In genomic region chr9:109507421-109507838, GRCh38 we compare ENCODE assay signal across 12 cellular contexts. TPM values are rescaled to one million over a fixed set of nuclear protein-coding genes. Genes with fewer than 3 reads are reported as not detected.
DNase-seq lines count a peak whose midpoint lies in the region; ATAC-seq and TF ChIP-seq lines count a peak whose summit lies in the region.
"Had no signal": no experiment of that assay in that cellular context is flagged by ENCODE, and none has a peak within 500 bp of the region (broad histone marks: within the 10 kb centered on the region; RNA-seq: fewer than 3 reads in every experiment).

No MANE protein-coding gene starts in this region.

- H3K36me3 ChIP-seq in BLaER1 treated with 17β-estradiol and CSF1 and Interleukin-3, amounts not matched to agents 10 nM and 100 nM = no peaks in the 10 kb centered on the region
- H3K36me3 ChIP-seq in PC-3 (ENCODE audit: low read depth, low read length) (no peaks in the 10 kb centered on the region), osteoblast (ENCODE audit: insufficient read depth, low read length) (no peaks in the 10 kb centered on the region)
- H3K36me3 ChIP-seq: WERI-Rb-1 had no signal

- H3K9me3 ChIP-seq in BLaER1 treated with 17β-estradiol and CSF1 and Interleukin-3, amounts not matched to agents 10 nM and 100 nM (replicated peaks in 1 of 11) = no peaks in the 10 kb centered on the region
- H3K9me3 ChIP-seq in PC-3 (ENCODE audit: low read length) (no peaks in the 10 kb centered on the region), osteoblast (ENCODE audit: low read depth, low read length) (no peaks in the 10 kb centered on the region)

- H3F3A ChIP-seq in PC-3 (ENCODE audit: low read length, unreplicated experiment) = no peaks in the 10 kb centered on the region

- H3K4me3 ChIP-seq in BLaER1 treated with 17β-estradiol and CSF1 and Interleukin-3, amounts not matched to agents 10 nM and 100 nM = no peak overlapping the region
- H3K4me3 ChIP-seq in PC-3 (ENCODE audit: low read length) = no peak overlapping the region
- H3K4me3 ChIP-seq in epithelial cell of proximal tubule (ENCODE audit: low read depth, low read length) = no peak overlapping the region
- H3K4me3 ChIP-seq in osteoblast (ENCODE audit: insufficient read depth, low read length) = no peak overlapping the region

- no peaks in the 10 kb centered on the region for H4K20me1 ChIP-seq in BLaER1 treated with 17β-estradiol and CSF1 and Interleukin-3, amounts not matched to agents 10 nM and 100 nM
- H4K20me1 ChIP-seq in PC-3 (ENCODE audit: low read length) = no peaks in the 10 kb centered on the region
- H4K20me1 ChIP-seq in osteoblast (ENCODE audit: insufficient read depth, low read length) = no peaks in the 10 kb centered on the region

- no TSS peak for BruUV-seq in PC-3 (replicated peaks; lab: Mats Ljungman, UMichigan)

- no peak overlapping the region for H2AFZ ChIP-seq in PC-3 (ENCODE audit: low read length)
- H2AFZ ChIP-seq in osteoblast (ENCODE audit: low read length) = no peak overlapping the region

- POLR2A ChIA-PET in PC-3 (lab: Charles Lee; ENCODE audit: unreplicated experiment) = no interaction called here

- DNase-seq in PC-3 = peak; percentile 81
- DNase-seq in epithelial cell of proximal tubule (ENCODE audit: low read depth) = peak; percentile 79
- DNase-seq in osteoblast (ENCODE audit: insufficient read length, low spot score, missing footprints) = peak; percentile 79
- DNase-seq in iPS-NIHi7 (ENCODE audit: extremely low spot score) = no peak
- DNase-seq: activated effector memory CD4-positive, alpha-beta T cell treated with anti-CD3 and anti-CD28 coated beads, Interleukin-2, amount 50 U/mL, for 16 hours; DMS 273 treated with DMSO at 0.1 percent for 48 hours; effector memory CD8-positive, alpha-beta T cell; WERI-Rb-1 had no signal

- TF ChIP-seq CTCF in PC-3 (conservative IDR thresholded peaks at IDR 0.05; ENCODE audit: low read depth, low read length) (no peak), epithelial cell of proximal tubule (conservative IDR thresholded peaks at IDR 0.05; ENCODE audit: low read depth, low read length) (no peak), osteoblast (IDR thresholded peaks at IDR 0.05; ENCODE audit: extremely low read depth, low read depth, low read length) (no peak)

- H3K4me1 ChIP-seq in BLaER1 treated with 17β-estradiol and CSF1 and Interleukin-3, amounts not matched to agents 10 nM and 100 nM = peaks cover 7 to 37% (median 29%) of the 10 kb centered on the region in 10 experiments; a peak in 17 of 20 replicates
- peaks cover 19% of the 10 kb centered on the region for H3K4me1 ChIP-seq in PC-3 (ENCODE audit: insufficient read depth, low read length)
- peaks cover 8% of the 10 kb centered on the region for H3K4me1 ChIP-seq in osteoblast (ENCODE audit: insufficient read depth, low read length)

- H3K27ac ChIP-seq in BLaER1 treated with 17β-estradiol and CSF1 and Interleukin-3, amounts not matched to agents 10 nM and 100 nM = no peak overlapping the region
- H3K27ac ChIP-seq in PC-3 (ENCODE audit: low read length) (no peak overlapping the region), osteoblast (ENCODE audit: low read depth, low read length) (no peak overlapping the region)
- H3K27ac ChIP-seq: WERI-Rb-1 had no signal

- H3K9me2 ChIP-seq in PC-3 (replicated peaks; ENCODE audit: low read length) = no peaks in the 10 kb centered on the region

- peak; percentile 93 for ATAC-seq in PC-3
- no peak for ATAC-seq in GM19324 (IDR thresholded peaks at IDR 0.05; ENCODE audit: low FRiP score, unreplicated experiment)
- ATAC-seq in activated CD4-positive, CD25-positive, alpha-beta regulatory T cell treated with anti-CD3 and anti-CD28 coated beads, Interleukin-2, amount 50 U/mL, for 24 hours = no peak
- ATAC-seq in HG03442 (IDR thresholded peaks at IDR 0.05; ENCODE audit: unreplicated experiment) = no peak
- ATAC-seq: effector memory CD8-positive, alpha-beta T cell had no signal

- H3K79me2 ChIP-seq in PC-3 (ENCODE audit: low read length) (no peaks in the 10 kb centered on the region), osteoblast (ENCODE audit: insufficient read depth, low read length) (no peaks in the 10 kb centered on the region)

- H3K4me2 ChIP-seq in BLaER1 treated with 17β-estradiol and CSF1 and Interleukin-3, amounts not matched to agents 10 nM and 100 nM = peak overlapping the region in 8 of 11 experiments; percentile 38 to 73 (median 53); a peak in 14 of 22 replicates
- peak overlapping the region; percentile 6 for H3K4me2 ChIP-seq in PC-3 (ENCODE audit: low read length)
- H3K4me2 ChIP-seq in osteoblast (ENCODE audit: insufficient read depth, low read length) = peak overlapping the region; percentile 33

- CTCF ChIA-PET in PC-3 (lab: Charles Lee) = no interaction called here

- peaks cover 0 to 7% (median 0%) of the 10 kb centered on the region in 11 experiments; a peak in 3 of 22 replicates for H3K27me3 ChIP-seq in BLaER1 treated with 17β-estradiol and CSF1 and Interleukin-3, amounts not matched to agents 10 nM and 100 nM
- no peaks in the 10 kb centered on the region for H3K27me3 ChIP-seq in PC-3 (ENCODE audit: low read length)
- peaks cover 24% of the 10 kb centered on the region for H3K27me3 ChIP-seq in osteoblast (ENCODE audit: insufficient read depth, low read length)

- no peak overlapping the region for H3K9ac ChIP-seq in BLaER1 treated with 17β-estradiol and CSF1 and Interleukin-3, amounts not matched to agents 10 nM and 100 nM
- no peak overlapping the region for H3K9ac ChIP-seq in PC-3 (ENCODE audit: low read length)

- intact Hi-C loops in PC-3 (cut with micrococcal nuclease) = no loop called here

RNA-seq across cellular contexts. Expression of gene PTPN3, which starts 9.3 kb away (rescaled TPM):
- total RNA-seq in PC-3 (2014; rRNA removed) (8.4 and 8.7 TPM in 2 replicates), epithelial cell of proximal tubule (33.0 and 53.0 TPM in 2 replicates), osteoblast (2.9 TPM in 2 replicates)
